ENCODE assay signal across 23 cellular contexts in the genomic region with DNA sequence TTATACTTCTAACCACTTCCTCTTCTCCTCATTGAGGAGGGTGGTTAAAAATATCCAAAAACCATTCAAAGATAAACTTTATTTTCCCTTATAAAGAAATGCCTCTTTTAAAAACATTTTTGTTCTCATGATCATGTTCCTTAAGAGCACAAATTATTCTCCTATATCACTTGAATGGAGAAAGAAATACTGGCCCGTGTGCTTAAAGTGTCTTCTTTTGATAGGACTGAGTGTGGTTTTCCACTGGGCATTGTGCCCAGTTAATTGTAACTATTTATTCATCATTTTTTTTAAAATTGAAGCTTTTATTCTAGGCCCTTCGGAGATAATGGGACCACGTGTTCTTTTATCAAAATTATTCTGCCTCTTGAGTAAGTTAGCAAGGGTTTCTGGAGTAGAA.
DNase-seq lines count a peak whose midpoint lies in the region; ATAC-seq, FAIRE-seq and TF ChIP-seq lines count a peak whose summit lies in the region.
"Had no signal": no experiment of that assay in that cellular context is flagged by ENCODE, and none has a peak within 500 bp of the region (broad histone marks: within the 10 kb centered on the region; RNA-seq: fewer than 3 reads in every experiment).

No MANE protein-coding gene starts in this region.

- H3K27ac ChIP-seq in astrocyte (ENCODE audit: low read depth, low read length): no peak overlapping the region
- H3K27ac ChIP-seq: breast epithelium, coronary artery, esophagus squamous epithelium, neutrophil had no signal

- no peaks in the 10 kb centered on the region for H3K36me3 ChIP-seq in astrocyte (ENCODE audit: insufficient read depth, low read length)
- H3K36me3 ChIP-seq: breast epithelium, esophagus squamous epithelium, neutrophil had no signal

- no peak overlapping the region for H3K9ac ChIP-seq in astrocyte (ENCODE audit: low read length)

- H3K4me1 ChIP-seq in astrocyte (ENCODE audit: insufficient read depth, low read length): no peaks in the 10 kb centered on the region
- H3K4me1 ChIP-seq: breast epithelium, esophagus squamous epithelium had no signal

- no peak overlapping the region for H3K4me3 Mint-ChIP-seq in astrocyte (ENCODE audit: unreplicated experiment)
- H3K4me3 Mint-ChIP-seq: activated T-cell treated with anti-CD3 and anti-CD28 coated beads, Interleukin-2, amount 50 U/mL, for 4 hours; CD4-positive, CD25-positive, alpha-beta regulatory T cell; GM23338; memory B cell; T-helper 1 cell treated with Interleukin-12 subunit alpha and Interleukin-12 subunit beta and Interleukin-4 antibody, amounts not matched to agents 30 μg/mL and 1 μg/mL, for 36 hours; type B pancreatic cell had no signal

- ATAC-seq in GM21737 (IDR thresholded peaks at IDR 0.05; ENCODE audit: unreplicated experiment): no peak
- ATAC-seq: activated T-cell treated with anti-CD3 and anti-CD28 coated beads, Interleukin-2, amount 50 U/mL, for 4 hours; GM23338 had no signal

- H3K27me3 Mint-ChIP-seq in astrocyte (ENCODE audit: low read depth, unreplicated experiment): no peaks in the 10 kb centered on the region
- H3K27me3 Mint-ChIP-seq: CD4-positive, CD25-positive, alpha-beta regulatory T cell; type B pancreatic cell had no signal

- in situ Hi-C loops in GM13977 (cut with MboI; ENCODE audit: low pct_unique_long_range_greater_than_20kb, low sequenced_read_pairs, unreplicated experiment): no loop called here

- FAIRE-seq in astrocyte (lab: Jason Lieb, UNC): no peak
- FAIRE-seq: RCC 7860, small intestine had no signal

- DNase-seq in M059J (ENCODE audit: low read depth) (peak; percentile 16), NCI-H2029 treated with DMSO at 0.1 percent for 48 hours (lab: John Stamatoyannopoulos, UW) (peak; percentile 58), astrocyte (ENCODE audit: low read depth) (peak; percentile 11), iris pigment epithelial cell (ENCODE audit: low read depth) (peak; percentile 1), GM13977 (ENCODE audit: low spot score) (no peak), putamen (ENCODE audit: low spot score) (no peak)
- DNase-seq: activated CD4-positive, alpha-beta T cell treated with anti-CD3 and anti-CD28 coated beads for 48 hours; activated T-cell treated with anti-CD3 and anti-CD28 coated beads, Interleukin-2, amount 50 U/mL, for 4 hours; CD4-positive, CD25-positive, alpha-beta regulatory T cell; esophagus squamous epithelium; glutamatergic neuron; NCI-H1694 treated with DMSO at 0.1 percent for 48 hours; small intestine; stimulated activated CD4-positive, alpha-beta T cell treated with anti-CD3 and anti-CD28 coated beads, Interleukin-1b, Interleukin-23, amount 100 ng/mL, for 48 hours had no signal

- no peaks in the 10 kb centered on the region for H3K9me3 Mint-ChIP-seq in astrocyte (ENCODE audit: unreplicated experiment)
- H3K9me3 Mint-ChIP-seq: activated T-cell treated with anti-CD3 and anti-CD28 coated beads, Interleukin-2, amount 50 U/mL, for 4 hours; memory B cell had no signal

- H3K27ac Mint-ChIP-seq in astrocyte (ENCODE audit: unreplicated experiment): no peak overlapping the region
- H3K27ac Mint-ChIP-seq: CD4-positive, CD25-positive, alpha-beta regulatory T cell; GM23338; memory B cell; T-helper 1 cell treated with Interleukin-12 subunit alpha and Interleukin-12 subunit beta and Interleukin-4 antibody, amounts not matched to agents 30 μg/mL and 1 μg/mL, for 36 hours; type B pancreatic cell had no signal

- no peaks in the 10 kb centered on the region for H4K20me1 ChIP-seq in astrocyte (ENCODE audit: insufficient read depth, low read length)

- no peaks in the 10 kb centered on the region for H3K4me1 Mint-ChIP-seq in astrocyte (ENCODE audit: low read depth, unreplicated experiment)
- H3K4me1 Mint-ChIP-seq: CD4-positive, CD25-positive, alpha-beta regulatory T cell; GM23338; memory B cell had no signal

- TF ChIP-seq CTCF in astrocyte (IDR thresholded peaks at IDR 0.05; ENCODE audit: insufficient read depth, low read depth, low read length) (no peak), GM13977 (IDR thresholded peaks at IDR 0.05; ENCODE audit: extremely low read depth, insufficient read depth, missing control alignments) (no peak)

- H3K79me2 ChIP-seq in astrocyte (ENCODE audit: insufficient read depth, low read length): no peaks in the 10 kb centered on the region

- no peaks in the 10 kb centered on the region for H3K27me3 ChIP-seq in astrocyte (ENCODE audit: insufficient read depth, low read length)
- H3K27me3 ChIP-seq: breast epithelium, esophagus squamous epithelium, neutrophil had no signal

- H3K4me2 ChIP-seq in astrocyte (ENCODE audit: low read length): no peak overlapping the region
- H3K4me2 ChIP-seq: GM23338 had no signal

- H3K4me3 ChIP-seq in astrocyte (ENCODE audit: insufficient read depth, low read depth, low read length): no peak overlapping the region
- H3K4me3 ChIP-seq: breast epithelium, coronary artery, esophagus squamous epithelium, GM23338 had no signal

- no peaks in the 10 kb centered on the region for H3K36me3 Mint-ChIP-seq in astrocyte (ENCODE audit: low read depth, unreplicated experiment)
- H3K36me3 Mint-ChIP-seq: CD4-positive, CD25-positive, alpha-beta regulatory T cell; memory B cell; type B pancreatic cell had no signal

- H2AFZ ChIP-seq in astrocyte (ENCODE audit: low read depth, low read length): no peak overlapping the region
- H2AFZ ChIP-seq: GM23338 had no signal

- no peaks in the 10 kb centered on the region for H3K9me3 ChIP-seq in astrocyte (ENCODE audit: insufficient read depth, low read depth, low read length)

Comparison
In these comparisons a context has a peak if more than half of its experiments do, and no peak if none do; other contexts are left out.
1. DNase-seq: peak in M059J (single experiment), NCI-H2029 treated with DMSO at 0.1 percent for 48 hours (single experiment), astrocyte (single experiment) and iris pigment epithelial cell (single experiment); none in GM13977 (single experiment) and putamen (single experiment).